Comparison of ENCODE assay signal across 16 cellular contexts in genomic region chr19:24072720-24073119, GRCh38. TPM values are rescaled to one million over a fixed set of nuclear protein-coding genes. Genes with fewer than 3 reads are reported as not detected.
DNase-seq lines count a peak whose midpoint lies in the region; ATAC-seq and TF ChIP-seq lines count a peak whose summit lies in the region.
"Had no signal": no experiment of that assay in that cellular context is flagged by ENCODE, and none has a peak within 500 bp of the region (broad histone marks: within the 10 kb centered on the region; RNA-seq: fewer than 3 reads in every experiment).

No MANE protein-coding gene starts in this region.

- H3K27ac ChIP-seq in neutrophil, result peak overlapping the region; percentile 7
- H3K27ac ChIP-seq: BLaER1 had no signal

- intact Hi-C loops in natural killer cell (cut with micrococcal nuclease), result no loop called here

- H3K4me3 Mint-ChIP-seq in activated T-cell treated with anti-CD3 and anti-CD28 coated beads, Interleukin-2, amount 50 U/mL, for 24 hours, result no peak overlapping the region
- no peak overlapping the region for H3K4me3 Mint-ChIP-seq in natural killer cell treated with Interleukin-12 subunit alpha and Interleukin-12 subunit beta and Interleukin-15 and Interleukin-18, amount 100 ng/mL, for 72 hours
- no peak overlapping the region for H3K4me3 Mint-ChIP-seq in natural killer cell
- H3K4me3 Mint-ChIP-seq: CD14-positive monocyte; CD4-positive, alpha-beta memory T cell; H9 had no signal

- no peaks in the 10 kb centered on the region for H3K27me3 ChIP-seq in neutrophil
- H3K27me3 ChIP-seq: BLaER1 had no signal

- peak overlapping the region; percentile 44 for H3K27ac Mint-ChIP-seq in activated T-cell treated with anti-CD3 and anti-CD28 coated beads, Interleukin-2, amount 50 U/mL, for 24 hours
- H3K27ac Mint-ChIP-seq in natural killer cell treated with Interleukin-12 subunit alpha and Interleukin-12 subunit beta and Interleukin-15 and Interleukin-18, amount 100 ng/mL, for 72 hours, result peak overlapping the region; percentile 37 to 42
- H3K27ac Mint-ChIP-seq in natural killer cell, result no peak overlapping the region
- H3K27ac Mint-ChIP-seq: CD4-positive, alpha-beta memory T cell had no signal

- no peak for TF ChIP-seq CTCF in natural killer cell (IDR thresholded peaks at IDR 0.05)
- TF ChIP-seq CTCF in neutrophil (IDR thresholded peaks at IDR 0.05), result no peak

- H3K36me3 Mint-ChIP-seq in activated T-cell treated with anti-CD3 and anti-CD28 coated beads, Interleukin-2, amount 50 U/mL, for 24 hours (ENCODE audit: low read depth), result peaks cover 81% of the 10 kb centered on the region
- H3K36me3 Mint-ChIP-seq in natural killer cell treated with Interleukin-12 subunit alpha and Interleukin-12 subunit beta and Interleukin-15 and Interleukin-18, amount 100 ng/mL, for 72 hours, result peaks cover 32% of the 10 kb centered on the region
- H3K36me3 Mint-ChIP-seq in natural killer cell, result peaks cover 16% of the 10 kb centered on the region

- H3K4me1 ChIP-seq in neutrophil (ENCODE audit: control insufficient read depth in 1 of 2, insufficient read depth in 1 of 2, low read depth in 1 of 2, low read length in 1 of 2), result peaks cover 65 to 76% of the 10 kb centered on the region in 2 experiments
- H3K4me1 ChIP-seq: BLaER1 had no signal

- no peaks in the 10 kb centered on the region for H3K27me3 Mint-ChIP-seq in activated T-cell treated with anti-CD3 and anti-CD28 coated beads, Interleukin-2, amount 50 U/mL, for 24 hours
- H3K27me3 Mint-ChIP-seq in natural killer cell treated with Interleukin-12 subunit alpha and Interleukin-12 subunit beta and Interleukin-15 and Interleukin-18, amount 100 ng/mL, for 72 hours, result no peaks in the 10 kb centered on the region
- no peaks in the 10 kb centered on the region for H3K27me3 Mint-ChIP-seq in natural killer cell (ENCODE audit: low read depth in 2 of 2)
- H3K27me3 Mint-ChIP-seq: CD4-positive, alpha-beta memory T cell had no signal

- no peak for DNase-seq in activated T-cell treated with anti-CD3 and anti-CD28 coated beads, Interleukin-2, amount 50 U/mL, for 24 hours
- no peak for DNase-seq in activated T-cell treated with anti-CD3 and anti-CD28 coated beads, Interleukin-2, amount 50 U/mL, for 48 hours
- no peak for DNase-seq in natural killer cell treated with Interleukin-12 subunit alpha and Interleukin-12 subunit beta and Interleukin-15 and Interleukin-18, amount 100 ng/mL, for 72 hours (ENCODE audit: low spot score)
- DNase-seq in natural killer cell (no peak), NCI-H2227 (lab: John Stamatoyannopoulos, UW; ENCODE audit: unreplicated experiment) (no peak)
- DNase-seq: 8988T; CD4-positive, alpha-beta memory T cell; DMS79 treated with DMSO at 0.1 percent for 48 hours; GF-D8; H9 had no signal

- H3K9me3 ChIP-seq in neutrophil, result no peaks in the 10 kb centered on the region

- peaks cover 13% of the 10 kb centered on the region for H3K9me3 Mint-ChIP-seq in activated T-cell treated with anti-CD3 and anti-CD28 coated beads, Interleukin-2, amount 50 U/mL, for 24 hours
- H3K9me3 Mint-ChIP-seq in natural killer cell treated with Interleukin-12 subunit alpha and Interleukin-12 subunit beta and Interleukin-15 and Interleukin-18, amount 100 ng/mL, for 72 hours, result no peaks in the 10 kb centered on the region
- peaks cover 0 to 3% of the 10 kb centered on the region in 2 donors for H3K9me3 Mint-ChIP-seq in natural killer cell

- H3K4me3 ChIP-seq in neutrophil (ENCODE audit: low read depth in 1 of 2, low read length in 1 of 2), result no peak overlapping the region
- H3K4me3 ChIP-seq: BLaER1 had no signal

- no peak for ATAC-seq in natural killer cell treated with Interleukin-12 subunit alpha and Interleukin-12 subunit beta and Interleukin-15 and Interleukin-18, amount 100 ng/mL, for 72 hours
- ATAC-seq in natural killer cell (no peak), HG03354 (IDR thresholded peaks at IDR 0.05; ENCODE audit: poor library complexity, severe bottlenecking, unreplicated experiment) (no peak), GM18511 (IDR thresholded peaks at IDR 0.05; ENCODE audit: unreplicated experiment) (no peak)
- ATAC-seq: HepG2 had no signal

- H3K4me1 Mint-ChIP-seq in activated T-cell treated with anti-CD3 and anti-CD28 coated beads, Interleukin-2, amount 50 U/mL, for 24 hours (ENCODE audit: low read depth), result peaks cover 27% of the 10 kb centered on the region
- H3K4me1 Mint-ChIP-seq in natural killer cell treated with Interleukin-12 subunit alpha and Interleukin-12 subunit beta and Interleukin-15 and Interleukin-18, amount 100 ng/mL, for 72 hours (ENCODE audit: low read depth in 2 of 2), result peaks cover 29 to 34% of the 10 kb centered on the region in 2 donors
- H3K4me1 Mint-ChIP-seq in natural killer cell, result peaks cover 16 to 20% of the 10 kb centered on the region in 2 donors
- H3K4me1 Mint-ChIP-seq: CD14-positive monocyte had no signal

- H3K36me3 ChIP-seq in neutrophil, result peaks cover 11% of the 10 kb centered on the region

RNA-seq across cellular contexts. Expression of gene ZNF254, which starts 14.3 kb away (rescaled TPM):
- 10 to 100 TPM; 10.5 to 13.4 TPM for total RNA-seq in natural killer cell treated with Interleukin-12 subunit alpha and Interleukin-12 subunit beta and Interleukin-15 and Interleukin-18, amount 100 ng/mL, for 72 hours
- 10 to 100 TPM; 16.7 to 20.5 (median 19.8) TPM for total RNA-seq in natural killer cell

Comparison
In these comparisons a context has a peak if more than half of its experiments do, and no peak if none do; other contexts are left out.
1. H3K27ac Mint-ChIP-seq: peak in activated T-cell treated with anti-CD3 and anti-CD28 coated beads, Interleukin-2, amount 50 U/mL, for 24 hours (single experiment) and natural killer cell treated with Interleukin-12 subunit alpha and Interleukin-12 subunit beta and Interleukin-15 and Interleukin-18, amount 100 ng/mL, for 72 hours (2 of 2); none in natural killer cell (0 of 2).